Comparison of ENCODE assay signal across 1 cellular context in genomic region chr17:44556854-44557606, GRCh38.
TF ChIP-seq lines count a peak whose summit lies in the region.

Gene FZD2 (plus strand): TSS chr17:44557484. CDS start chr17:44557689, 205 bp downstream.

TF ChIP-seq in K562, 482 proteins besides CTCF, POLR2A, EP300 and RAD21 (continued from another document and continues in another):
- TF ChIP-seq, protein P1, sequence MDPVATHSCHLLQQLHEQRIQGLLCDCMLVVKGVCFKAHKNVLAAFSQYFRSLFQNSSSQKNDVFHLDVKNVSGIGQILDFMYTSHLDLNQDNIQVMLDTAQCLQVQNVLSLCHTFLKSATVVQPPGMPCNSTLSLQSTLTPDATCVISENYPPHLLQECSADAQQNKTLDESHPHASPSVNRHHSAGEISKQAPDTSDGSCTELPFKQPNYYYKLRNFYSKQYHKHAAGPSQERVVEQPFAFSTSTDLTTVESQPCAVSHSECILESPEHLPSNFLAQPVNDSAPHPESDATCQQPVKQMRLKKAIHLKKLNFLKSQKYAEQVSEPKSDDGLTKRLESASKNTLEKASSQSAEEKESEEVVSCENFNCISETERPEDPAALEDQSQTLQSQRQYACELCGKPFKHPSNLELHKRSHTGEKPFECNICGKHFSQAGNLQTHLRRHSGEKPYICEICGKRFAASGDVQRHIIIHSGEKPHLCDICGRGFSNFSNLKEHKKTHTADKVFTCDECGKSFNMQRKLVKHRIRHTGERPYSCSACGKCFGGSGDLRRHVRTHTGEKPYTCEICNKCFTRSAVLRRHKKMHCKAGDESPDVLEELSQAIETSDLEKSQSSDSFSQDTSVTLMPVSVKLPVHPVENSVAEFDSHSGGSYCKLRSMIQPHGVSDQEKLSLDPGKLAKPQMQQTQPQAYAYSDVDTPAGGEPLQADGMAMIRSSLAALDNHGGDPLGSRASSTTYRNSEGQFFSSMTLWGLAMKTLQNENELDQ (CRISPR knock-in tag; IDR thresholded peaks at IDR 0.05; ENCODE audit: borderline replicate concordance) = no peak
- TF ChIP-seq LARP7 (IDR thresholded peaks at IDR 0.05) (0 out of 2 replicates have a peak, but pooled peaks have one; percentile 16), BCOR (IDR thresholded peaks at IDR 0.05) (peak; percentile 63), LCOR (CRISPR knock-in tag; IDR thresholded peaks at IDR 0.05) (peak; percentile 100), SOX6 (IDR thresholded peaks at IDR 0.05) (peak; percentile 67), MTA1 (IDR thresholded peaks at IDR 0.05; ENCODE audit: borderline replicate concordance) (peak; percentile 65; the same call in 1 of the 2 replicates), SUPT5H (IDR thresholded peaks at IDR 0.05) (0 out of 2 replicates have a peak, but pooled peaks have one; percentile 47), SMARCA5 (IDR thresholded peaks at IDR 0.05) (peak; percentile 94; the same call in 1 of the 2 replicates), KLF13 (tag; IDR thresholded peaks at IDR 0.05; ENCODE audit: borderline replicate concordance, low read depth) (0 out of 2 replicates have a peak, but pooled peaks have one; percentile 25), ZBTB2 (IDR thresholded peaks at IDR 0.05) (peak; percentile 38; the same call in 1 of the 2 replicates), NFRKB (IDR thresholded peaks at IDR 0.05; ENCODE audit: low read depth) (peak; percentile 13; the same call in 1 of the 2 replicates), CTBP1 (IDR thresholded peaks at IDR 0.05; ENCODE audit: borderline replicate concordance) (peak; percentile 56), KDM1A (IDR thresholded peaks at IDR 0.05) (peak in 1 of 2 experiments; percentile 57; a peak in 1 of 4 replicates), ARID1B (IDR thresholded peaks at IDR 0.05) (peak; percentile 42; the same call in 1 of the 2 replicates), NBN (IDR thresholded peaks at IDR 0.05; ENCODE audit: low read depth) (peak; percentile 61; the same call in 1 of the 2 replicates), CBFB (CRISPR knock-in tag; IDR thresholded peaks at IDR 0.05) (no peak), EP400 (IDR thresholded peaks at IDR 0.05) (peak; percentile 60), ZFP36 (IDR thresholded peaks at IDR 0.05; ENCODE audit: low read depth, low read length, partially characterized antibody) (peak; percentile 49), PURB (CRISPR knock-in tag; IDR thresholded peaks at IDR 0.05; ENCODE audit: low read depth) (no peak), ZNF124 (CRISPR knock-in tag; IDR thresholded peaks at IDR 0.05) (no peak), MYC (IDR thresholded peaks at IDR 0.05; ENCODE audit: low read depth, low read length) (peak; percentile 49), MYC (CRISPR knock-in tag; IDR thresholded peaks at IDR 0.05; ENCODE audit: borderline replicate concordance, low read depth) (no peak), HLTF (IDR thresholded peaks at IDR 0.05) (peak; percentile 78; the same call in 1 of the 2 replicates), SP2 (IDR thresholded peaks at IDR 0.05; ENCODE audit: extremely low read depth, low read depth, low read length, poor library complexity, severe bottlenecking) (peak; percentile 28), NFIC (IDR thresholded peaks at IDR 0.05) (peak; percentile 74), GTF2E2 (tag; IDR thresholded peaks at IDR 0.05) (0 out of 2 replicates have a peak, but pooled peaks have one; percentile 31), PCBP2 (IDR thresholded peaks at IDR 0.05; ENCODE audit: low read depth, low read length, poor library complexity, severe bottlenecking) (no peak), RFX5 (IDR thresholded peaks at IDR 0.05; ENCODE audit: low read depth, low read length) (no peak), ZNF589 (CRISPR knock-in tag; IDR thresholded peaks at IDR 0.05; ENCODE audit: low read depth) (0 out of 2 replicates have a peak, but pooled peaks have one; percentile 16), NCOA6 (IDR thresholded peaks at IDR 0.05) (peak; percentile 87), TEAD1 (CRISPR knock-in tag; IDR thresholded peaks at IDR 0.05) (0 out of 4 replicates have a peak, but pooled peaks of 1 of the 2 experiments have one; percentile 34)
- TF ChIP-seq, protein P2, sequence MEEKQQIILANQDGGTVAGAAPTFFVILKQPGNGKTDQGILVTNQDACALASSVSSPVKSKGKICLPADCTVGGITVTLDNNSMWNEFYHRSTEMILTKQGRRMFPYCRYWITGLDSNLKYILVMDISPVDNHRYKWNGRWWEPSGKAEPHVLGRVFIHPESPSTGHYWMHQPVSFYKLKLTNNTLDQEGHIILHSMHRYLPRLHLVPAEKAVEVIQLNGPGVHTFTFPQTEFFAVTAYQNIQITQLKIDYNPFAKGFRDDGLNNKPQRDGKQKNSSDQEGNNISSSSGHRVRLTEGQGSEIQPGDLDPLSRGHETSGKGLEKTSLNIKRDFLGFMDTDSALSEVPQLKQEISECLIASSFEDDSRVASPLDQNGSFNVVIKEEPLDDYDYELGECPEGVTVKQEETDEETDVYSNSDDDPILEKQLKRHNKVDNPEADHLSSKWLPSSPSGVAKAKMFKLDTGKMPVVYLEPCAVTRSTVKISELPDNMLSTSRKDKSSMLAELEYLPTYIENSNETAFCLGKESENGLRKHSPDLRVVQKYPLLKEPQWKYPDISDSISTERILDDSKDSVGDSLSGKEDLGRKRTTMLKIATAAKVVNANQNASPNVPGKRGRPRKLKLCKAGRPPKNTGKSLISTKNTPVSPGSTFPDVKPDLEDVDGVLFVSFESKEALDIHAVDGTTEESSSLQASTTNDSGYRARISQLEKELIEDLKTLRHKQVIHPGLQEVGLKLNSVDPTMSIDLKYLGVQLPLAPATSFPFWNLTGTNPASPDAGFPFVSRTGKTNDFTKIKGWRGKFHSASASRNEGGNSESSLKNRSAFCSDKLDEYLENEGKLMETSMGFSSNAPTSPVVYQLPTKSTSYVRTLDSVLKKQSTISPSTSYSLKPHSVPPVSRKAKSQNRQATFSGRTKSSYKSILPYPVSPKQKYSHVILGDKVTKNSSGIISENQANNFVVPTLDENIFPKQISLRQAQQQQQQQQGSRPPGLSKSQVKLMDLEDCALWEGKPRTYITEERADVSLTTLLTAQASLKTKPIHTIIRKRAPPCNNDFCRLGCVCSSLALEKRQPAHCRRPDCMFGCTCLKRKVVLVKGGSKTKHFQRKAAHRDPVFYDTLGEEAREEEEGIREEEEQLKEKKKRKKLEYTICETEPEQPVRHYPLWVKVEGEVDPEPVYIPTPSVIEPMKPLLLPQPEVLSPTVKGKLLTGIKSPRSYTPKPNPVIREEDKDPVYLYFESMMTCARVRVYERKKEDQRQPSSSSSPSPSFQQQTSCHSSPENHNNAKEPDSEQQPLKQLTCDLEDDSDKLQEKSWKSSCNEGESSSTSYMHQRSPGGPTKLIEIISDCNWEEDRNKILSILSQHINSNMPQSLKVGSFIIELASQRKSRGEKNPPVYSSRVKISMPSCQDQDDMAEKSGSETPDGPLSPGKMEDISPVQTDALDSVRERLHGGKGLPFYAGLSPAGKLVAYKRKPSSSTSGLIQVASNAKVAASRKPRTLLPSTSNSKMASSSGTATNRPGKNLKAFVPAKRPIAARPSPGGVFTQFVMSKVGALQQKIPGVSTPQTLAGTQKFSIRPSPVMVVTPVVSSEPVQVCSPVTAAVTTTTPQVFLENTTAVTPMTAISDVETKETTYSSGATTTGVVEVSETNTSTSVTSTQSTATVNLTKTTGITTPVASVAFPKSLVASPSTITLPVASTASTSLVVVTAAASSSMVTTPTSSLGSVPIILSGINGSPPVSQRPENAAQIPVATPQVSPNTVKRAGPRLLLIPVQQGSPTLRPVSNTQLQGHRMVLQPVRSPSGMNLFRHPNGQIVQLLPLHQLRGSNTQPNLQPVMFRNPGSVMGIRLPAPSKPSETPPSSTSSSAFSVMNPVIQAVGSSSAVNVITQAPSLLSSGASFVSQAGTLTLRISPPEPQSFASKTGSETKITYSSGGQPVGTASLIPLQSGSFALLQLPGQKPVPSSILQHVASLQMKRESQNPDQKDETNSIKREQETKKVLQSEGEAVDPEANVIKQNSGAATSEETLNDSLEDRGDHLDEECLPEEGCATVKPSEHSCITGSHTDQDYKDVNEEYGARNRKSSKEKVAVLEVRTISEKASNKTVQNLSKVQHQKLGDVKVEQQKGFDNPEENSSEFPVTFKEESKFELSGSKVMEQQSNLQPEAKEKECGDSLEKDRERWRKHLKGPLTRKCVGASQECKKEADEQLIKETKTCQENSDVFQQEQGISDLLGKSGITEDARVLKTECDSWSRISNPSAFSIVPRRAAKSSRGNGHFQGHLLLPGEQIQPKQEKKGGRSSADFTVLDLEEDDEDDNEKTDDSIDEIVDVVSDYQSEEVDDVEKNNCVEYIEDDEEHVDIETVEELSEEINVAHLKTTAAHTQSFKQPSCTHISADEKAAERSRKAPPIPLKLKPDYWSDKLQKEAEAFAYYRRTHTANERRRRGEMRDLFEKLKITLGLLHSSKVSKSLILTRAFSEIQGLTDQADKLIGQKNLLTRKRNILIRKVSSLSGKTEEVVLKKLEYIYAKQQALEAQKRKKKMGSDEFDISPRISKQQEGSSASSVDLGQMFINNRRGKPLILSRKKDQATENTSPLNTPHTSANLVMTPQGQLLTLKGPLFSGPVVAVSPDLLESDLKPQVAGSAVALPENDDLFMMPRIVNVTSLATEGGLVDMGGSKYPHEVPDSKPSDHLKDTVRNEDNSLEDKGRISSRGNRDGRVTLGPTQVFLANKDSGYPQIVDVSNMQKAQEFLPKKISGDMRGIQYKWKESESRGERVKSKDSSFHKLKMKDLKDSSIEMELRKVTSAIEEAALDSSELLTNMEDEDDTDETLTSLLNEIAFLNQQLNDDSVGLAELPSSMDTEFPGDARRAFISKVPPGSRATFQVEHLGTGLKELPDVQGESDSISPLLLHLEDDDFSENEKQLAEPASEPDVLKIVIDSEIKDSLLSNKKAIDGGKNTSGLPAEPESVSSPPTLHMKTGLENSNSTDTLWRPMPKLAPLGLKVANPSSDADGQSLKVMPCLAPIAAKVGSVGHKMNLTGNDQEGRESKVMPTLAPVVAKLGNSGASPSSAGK (IDR thresholded peaks at IDR 0.05) = peak; percentile 58; the same call in 1 of the 2 replicates
- TF ChIP-seq, protein P3, sequence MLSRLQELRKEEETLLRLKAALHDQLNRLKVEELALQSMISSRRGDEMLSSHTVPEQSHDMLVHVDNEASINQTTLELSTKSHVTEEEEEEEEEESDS (CRISPR knock-in tag; IDR thresholded peaks at IDR 0.05) = no peak
- TF ChIP-seq, protein P4, sequence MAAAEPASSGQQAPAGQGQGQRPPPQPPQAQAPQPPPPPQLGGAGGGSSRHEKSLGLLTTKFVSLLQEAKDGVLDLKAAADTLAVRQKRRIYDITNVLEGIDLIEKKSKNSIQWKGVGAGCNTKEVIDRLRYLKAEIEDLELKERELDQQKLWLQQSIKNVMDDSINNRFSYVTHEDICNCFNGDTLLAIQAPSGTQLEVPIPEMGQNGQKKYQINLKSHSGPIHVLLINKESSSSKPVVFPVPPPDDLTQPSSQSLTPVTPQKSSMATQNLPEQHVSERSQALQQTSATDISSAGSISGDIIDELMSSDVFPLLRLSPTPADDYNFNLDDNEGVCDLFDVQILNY (CRISPR knock-in tag; IDR thresholded peaks at IDR 0.05) = no peak
- TF ChIP-seq, protein P5, sequence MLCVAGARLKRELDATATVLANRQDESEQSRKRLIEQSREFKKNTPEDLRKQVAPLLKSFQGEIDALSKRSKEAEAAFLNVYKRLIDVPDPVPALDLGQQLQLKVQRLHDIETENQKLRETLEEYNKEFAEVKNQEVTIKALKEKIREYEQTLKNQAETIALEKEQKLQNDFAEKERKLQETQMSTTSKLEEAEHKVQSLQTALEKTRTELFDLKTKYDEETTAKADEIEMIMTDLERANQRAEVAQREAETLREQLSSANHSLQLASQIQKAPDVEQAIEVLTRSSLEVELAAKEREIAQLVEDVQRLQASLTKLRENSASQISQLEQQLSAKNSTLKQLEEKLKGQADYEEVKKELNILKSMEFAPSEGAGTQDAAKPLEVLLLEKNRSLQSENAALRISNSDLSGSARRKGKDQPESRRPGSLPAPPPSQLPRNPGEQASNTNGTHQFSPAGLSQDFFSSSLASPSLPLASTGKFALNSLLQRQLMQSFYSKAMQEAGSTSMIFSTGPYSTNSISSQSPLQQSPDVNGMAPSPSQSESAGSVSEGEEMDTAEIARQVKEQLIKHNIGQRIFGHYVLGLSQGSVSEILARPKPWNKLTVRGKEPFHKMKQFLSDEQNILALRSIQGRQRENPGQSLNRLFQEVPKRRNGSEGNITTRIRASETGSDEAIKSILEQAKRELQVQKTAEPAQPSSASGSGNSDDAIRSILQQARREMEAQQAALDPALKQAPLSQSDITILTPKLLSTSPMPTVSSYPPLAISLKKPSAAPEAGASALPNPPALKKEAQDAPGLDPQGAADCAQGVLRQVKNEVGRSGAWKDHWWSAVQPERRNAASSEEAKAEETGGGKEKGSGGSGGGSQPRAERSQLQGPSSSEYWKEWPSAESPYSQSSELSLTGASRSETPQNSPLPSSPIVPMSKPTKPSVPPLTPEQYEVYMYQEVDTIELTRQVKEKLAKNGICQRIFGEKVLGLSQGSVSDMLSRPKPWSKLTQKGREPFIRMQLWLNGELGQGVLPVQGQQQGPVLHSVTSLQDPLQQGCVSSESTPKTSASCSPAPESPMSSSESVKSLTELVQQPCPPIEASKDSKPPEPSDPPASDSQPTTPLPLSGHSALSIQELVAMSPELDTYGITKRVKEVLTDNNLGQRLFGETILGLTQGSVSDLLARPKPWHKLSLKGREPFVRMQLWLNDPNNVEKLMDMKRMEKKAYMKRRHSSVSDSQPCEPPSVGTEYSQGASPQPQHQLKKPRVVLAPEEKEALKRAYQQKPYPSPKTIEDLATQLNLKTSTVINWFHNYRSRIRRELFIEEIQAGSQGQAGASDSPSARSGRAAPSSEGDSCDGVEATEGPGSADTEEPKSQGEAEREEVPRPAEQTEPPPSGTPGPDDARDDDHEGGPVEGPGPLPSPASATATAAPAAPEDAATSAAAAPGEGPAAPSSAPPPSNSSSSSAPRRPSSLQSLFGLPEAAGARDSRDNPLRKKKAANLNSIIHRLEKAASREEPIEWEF (CRISPR knock-in tag; IDR thresholded peaks at IDR 0.05) = no peak
- TF ChIP-seq, protein P6, sequence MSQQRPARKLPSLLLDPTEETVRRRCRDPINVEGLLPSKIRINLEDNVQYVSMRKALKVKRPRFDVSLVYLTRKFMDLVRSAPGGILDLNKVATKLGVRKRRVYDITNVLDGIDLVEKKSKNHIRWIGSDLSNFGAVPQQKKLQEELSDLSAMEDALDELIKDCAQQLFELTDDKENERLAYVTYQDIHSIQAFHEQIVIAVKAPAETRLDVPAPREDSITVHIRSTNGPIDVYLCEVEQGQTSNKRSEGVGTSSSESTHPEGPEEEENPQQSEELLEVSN (IDR thresholded peaks at IDR 0.05; ENCODE audit: borderline replicate concordance in 1 of 2, extremely low read depth in 1 of 2, insufficient read depth in 1 of 2, insufficient read length in 1 of 2, low read depth in 1 of 2, low read length in 1 of 2, poor library complexity in 1 of 2, severe bottlenecking in 1 of 2) = peak; percentile 45
